1 cellular context compared by ENCODE assay signal in the genomic region with DNA sequence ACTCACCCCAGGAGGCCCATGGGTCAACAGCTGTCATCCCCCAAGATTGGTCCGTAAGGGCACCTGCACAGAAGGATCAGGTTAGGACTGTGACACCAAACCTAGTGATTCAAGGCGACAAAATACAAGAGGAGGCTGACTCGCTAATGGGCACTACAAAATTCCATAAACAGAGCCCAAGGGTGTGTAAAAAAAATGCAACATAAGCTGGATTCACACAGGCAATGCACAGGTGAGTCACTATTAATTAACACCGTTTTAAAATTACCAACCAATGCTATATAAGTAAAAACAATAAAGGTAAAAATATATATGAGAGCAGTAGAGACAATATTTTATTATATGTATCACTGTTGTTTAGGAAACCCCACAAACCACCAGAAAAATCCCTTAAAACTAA.
TF ChIP-seq lines count a peak whose summit lies in the region.

No MANE protein-coding gene starts in this region.

TF ChIP-seq in WTC11, 78 proteins besides CTCF, POLR2A, EP300 and RAD21 (continued from another document):
- TF ChIP-seq, protein P1, sequence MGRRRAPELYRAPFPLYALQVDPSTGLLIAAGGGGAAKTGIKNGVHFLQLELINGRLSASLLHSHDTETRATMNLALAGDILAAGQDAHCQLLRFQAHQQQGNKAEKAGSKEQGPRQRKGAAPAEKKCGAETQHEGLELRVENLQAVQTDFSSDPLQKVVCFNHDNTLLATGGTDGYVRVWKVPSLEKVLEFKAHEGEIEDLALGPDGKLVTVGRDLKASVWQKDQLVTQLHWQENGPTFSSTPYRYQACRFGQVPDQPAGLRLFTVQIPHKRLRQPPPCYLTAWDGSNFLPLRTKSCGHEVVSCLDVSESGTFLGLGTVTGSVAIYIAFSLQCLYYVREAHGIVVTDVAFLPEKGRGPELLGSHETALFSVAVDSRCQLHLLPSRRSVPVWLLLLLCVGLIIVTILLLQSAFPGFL (CRISPR knock-in tag; IDR thresholded peaks at IDR 0.05; ENCODE audit: borderline replicate concordance) = no peak
- no peak for TF ChIP-seq ZNF219 (CRISPR knock-in tag; IDR thresholded peaks at IDR 0.05; ENCODE audit: borderline replicate concordance)
- no peak for TF ChIP-seq SP1 (CRISPR knock-in tag; conservative IDR thresholded peaks at IDR 0.05)
TF ChIP-seq in WTC11: peak in this region for 0.
